ENCODE assay signal across 8 cellular contexts in genomic region chrX:14528629-14529287, GRCh38. TPM values are rescaled to one million over a fixed set of nuclear protein-coding genes. Genes with fewer than 3 reads are reported as not detected.
DNase-seq lines count a peak whose midpoint lies in the region; ATAC-seq and TF ChIP-seq lines count a peak whose summit lies in the region.

No MANE protein-coding gene starts in this region.

- H3K56ac ChIP-seq in mesendoderm (ENCODE audit: low read length) = no peak overlapping the region

- no peaks in the 10 kb centered on the region for H3K79me2 ChIP-seq in mesendoderm (ENCODE audit: control insufficient read depth, insufficient read depth, low read length)

- H3K4me1 ChIP-seq in BE2C (no peaks in the 10 kb centered on the region), endodermal cell (ENCODE audit: control insufficient read depth, insufficient read depth, low read length) (no peaks in the 10 kb centered on the region), mesendoderm (ENCODE audit: control insufficient read depth, low read depth, low read length) (no peaks in the 10 kb centered on the region)

- no peak overlapping the region for H2AK5ac ChIP-seq in mesendoderm (ENCODE audit: low read length)

- H3K27ac ChIP-seq in endodermal cell (ENCODE audit: low read depth, low read length) (no peak overlapping the region), mesendoderm (ENCODE audit: low read depth, low read length) (no peak overlapping the region)

- H3K27ac Mint-ChIP-seq in endodermal cell = no peak overlapping the region

- H4K5ac ChIP-seq in mesendoderm (ENCODE audit: low read length) = no peak overlapping the region

- H3K36me3 ChIP-seq in BE2C = no peaks in the 10 kb centered on the region
- no peaks in the 10 kb centered on the region for H3K36me3 ChIP-seq in endodermal cell (ENCODE audit: control insufficient read depth, insufficient read depth, low read length)
- no peaks in the 10 kb centered on the region for H3K36me3 ChIP-seq in mesendoderm (ENCODE audit: control insufficient read depth, insufficient read depth, low read length)

- peaks cover 1% of the 10 kb centered on the region for H3K27me3 Mint-ChIP-seq in endodermal cell (ENCODE audit: insufficient read depth)

- H2BK15ac ChIP-seq in mesendoderm (replicated peaks; ENCODE audit: low read depth) = no peak overlapping the region

- H3K4ac ChIP-seq in mesendoderm (ENCODE audit: low read depth, low read length) = no peak overlapping the region

- no peak for ATAC-seq in HG03565 (IDR thresholded peaks at IDR 0.05; ENCODE audit: unreplicated experiment)

- peaks cover 18% of the 10 kb centered on the region for H3K9me3 Mint-ChIP-seq in endodermal cell

- no peak overlapping the region for H3K18ac ChIP-seq in mesendoderm (ENCODE audit: low read length)

- no peak overlapping the region for H2BK120ac ChIP-seq in mesendoderm (ENCODE audit: low read depth, low read length)

- H3K36me3 Mint-ChIP-seq in endodermal cell (ENCODE audit: low read depth) = no peaks in the 10 kb centered on the region

- H3K9me3 ChIP-seq in BE2C (no peaks in the 10 kb centered on the region), endodermal cell (ENCODE audit: control insufficient read depth, low read length) (no peaks in the 10 kb centered on the region)

- no peak overlapping the region for H4K8ac ChIP-seq in mesendoderm (ENCODE audit: low read depth, low read length)

- H3K4me3 ChIP-seq in BE2C (ENCODE audit: low read depth, low read length) = no peak overlapping the region
- peak overlapping the region; percentile 71 for H3K4me3 ChIP-seq in endodermal cell (ENCODE audit: low read length)
- H3K4me3 ChIP-seq in mesendoderm (ENCODE audit: low read length) = no peak overlapping the region

- TF ChIP-seq CTCF in BE2C (IDR thresholded peaks at IDR 0.05; ENCODE audit: low read depth, low read length) (peak; percentile 64), endodermal cell (conservative IDR thresholded peaks at IDR 0.05) (peak; percentile 78)

- H3K27me3 ChIP-seq in BE2C = peaks cover 10% of the 10 kb centered on the region
- H3K27me3 ChIP-seq in endodermal cell (ENCODE audit: control insufficient read depth, insufficient read depth, low read length, poor library complexity, severe bottlenecking) = no peaks in the 10 kb centered on the region
- H3K27me3 ChIP-seq in mesendoderm (ENCODE audit: insufficient read depth, low read length, poor library complexity) = no peaks in the 10 kb centered on the region

- no peak overlapping the region for H3K23ac ChIP-seq in mesendoderm (ENCODE audit: low read length)

- H3K9ac ChIP-seq in endodermal cell (ENCODE audit: extremely low read depth, low read length, poor library complexity, severe bottlenecking) (no peak overlapping the region), mesendoderm (ENCODE audit: low read length) (no peak overlapping the region)

- peak overlapping the region; percentile 55 for H3K4me3 Mint-ChIP-seq in endodermal cell

- DNase-seq in BE2C = peak; percentile 68
- peak; percentile 4 for DNase-seq in GM19238 (ENCODE audit: insufficient read length, low spot score)
- DNase-seq in NCI-H187 (lab: John Stamatoyannopoulos, UW) = peak; percentile 5 to 28
- peak; percentile 73 for DNase-seq in activated CD4-positive, alpha-beta T cell treated with anti-CD3 and anti-CD28 coated beads for 48 hours
- DNase-seq in endodermal cell = peak; percentile 93
- DNase-seq in mesendoderm = peak; percentile 70
- peak; percentile 18 for DNase-seq in stromal cell of bone marrow (ENCODE audit: low read depth)

- WGBS in endodermal cell (ENCODE audit: insufficient coverage in 1 of 2, insufficient read length in 1 of 2), 2 experiments = 13 to 18% methylated on average over 4 to 13 of the region's 14 CpGs
- no CpG with 5 or more reads among the region's 14 CpGs for WGBS in mesendoderm (ENCODE audit: extremely low coverage, insufficient coverage, low lambda C conversion rate)

- H2BK5ac ChIP-seq in mesendoderm (ENCODE audit: low read length) = no peak overlapping the region

- H3K4me2 ChIP-seq in mesendoderm (ENCODE audit: low read length) = peak overlapping the region; percentile 56

- no peaks in the 10 kb centered on the region for H3K4me1 Mint-ChIP-seq in endodermal cell

- no peaks in the 10 kb centered on the region for H3K79me1 ChIP-seq in mesendoderm (ENCODE audit: low read length)

RNA-seq across cellular contexts. Expression of gene GLRA2, which starts 0.6 kb away (rescaled TPM):
- polyA plus RNA-seq in BE2C (2012; ENCODE audit: insufficient read depth, insufficient read length, low read depth) = not detected
- total RNA-seq in endodermal cell = not detected
- 0.46 TPM for polyA plus RNA-seq in endodermal cell (2013, experiment 1 of 2)
- 0.29 TPM for polyA plus RNA-seq in endodermal cell (2013, experiment 2 of 2)
- polyA plus RNA-seq in mesendoderm (2013, experiment 1 of 2) = not detected
- polyA plus RNA-seq in mesendoderm (2013, experiment 2 of 2) = not detected

Comparison
In these comparisons a context has a peak if more than half of its experiments do, and no peak if none do; other contexts are left out.
1. DNase-seq: peak in every context shown above with its lines; median percentile 93 in endodermal cell; 73 in activated CD4-positive, alpha-beta T cell treated with anti-CD3 and anti-CD28 coated beads for 48 hours; 70 in mesendoderm; 68 in BE2C; 18 in stromal cell of bone marrow; 16 in NCI-H187; 4 in GM19238.